Comparison of ENCODE assay signal across 8 cellular contexts in genomic region chr11:19739872-19740271, GRCh38. TPM values are rescaled to one million over a fixed set of nuclear protein-coding genes. Genes with fewer than 3 reads are reported as not detected.
DNase-seq lines count a peak whose midpoint lies in the region; FAIRE-seq and TF ChIP-seq lines count a peak whose summit lies in the region.

No MANE protein-coding gene starts in this region.

- H3K4me3 ChIP-seq in bronchial epithelial cell (ENCODE audit: low read depth, low read length), result no peak overlapping the region
- H3K4me3 ChIP-seq in transverse colon, result no peak overlapping the region

- TF ChIP-seq CTCF in bronchial epithelial cell (IDR thresholded peaks at IDR 0.05; ENCODE audit: insufficient read depth, low read length, severe bottlenecking), result no peak
- TF ChIP-seq CTCF in transverse colon (IDR thresholded peaks at IDR 0.05), result peak in 3 of 5 experiments; percentile 15 to 33 (median 30)

- in situ Hi-C loops in transverse colon (cut with MboI; ENCODE audit: low pct_ligation_motif_present in 1 of 4, low pct_unique_long_range_greater_than_20kb in 1 of 4, low sequenced_read_pairs in 3 of 4), result loop anchor here (5.0 to 25.0 kb wide), 4 partner anchors 173 to 428 kb away; no protein-coding TSS in a partner anchor

- FAIRE-seq in bronchial epithelial cell (lab: Jason Lieb, UNC), result peak; percentile 28

- DNase-seq in NCI-H2171 treated with DMSO at 0.1 percent for 48 hours (lab: John Stamatoyannopoulos, UW), result peak; percentile 10
- no peak for DNase-seq in NCI-H2171 (lab: John Stamatoyannopoulos, UW)
- no peak for DNase-seq in bronchial epithelial cell (ENCODE audit: low read depth)
- peak; percentile 38 for DNase-seq in left kidney (ENCODE audit: low read depth, low spot score)
- peak; percentile 22 for DNase-seq in transverse colon
- no peak for DNase-seq in UCSD-AML1 (lab: John Stamatoyannopoulos, UW; ENCODE audit: unreplicated experiment)
- DNase-seq in T-helper 2 cell treated with Interferon-gamma antibody and Interleukin-4, amounts not matched to agents 5 μg/mL and 100 μg/mL, for 36 hours (ENCODE audit: low spot score), result no peak
- no peak for DNase-seq in stimulated activated CD8-positive, alpha-beta memory T cell treated with anti-CD3 and anti-CD28 coated beads, Interleukin-4, amount 100 ng/mL, for 48 hours

- TF ChIP-seq POLR2A in transverse colon (IDR thresholded peaks at IDR 0.05), result no peak

- no peaks in the 10 kb centered on the region for H3K9me3 ChIP-seq in transverse colon

- H3K4me1 ChIP-seq in transverse colon, result peaks cover 0 to 14% (median 8%) of the 10 kb centered on the region in 4 donors

- no peaks in the 10 kb centered on the region for H3K27me3 ChIP-seq in bronchial epithelial cell (ENCODE audit: control insufficient read depth, insufficient read depth, low read length)
- H3K27me3 ChIP-seq in transverse colon, result no peaks in the 10 kb centered on the region

- H3K36me3 ChIP-seq in bronchial epithelial cell (ENCODE audit: control insufficient read depth, insufficient read depth, low read length), result no peaks in the 10 kb centered on the region
- no peaks in the 10 kb centered on the region for H3K36me3 ChIP-seq in transverse colon

- no peak overlapping the region for H3K27ac Mint-ChIP-seq in T-helper 2 cell treated with Interferon-gamma antibody and Interleukin-4, amounts not matched to agents 5 μg/mL and 100 μg/mL, for 36 hours

- H3K27me3 Mint-ChIP-seq in T-helper 2 cell treated with Interferon-gamma antibody and Interleukin-4, amounts not matched to agents 5 μg/mL and 100 μg/mL, for 36 hours (ENCODE audit: low read depth), result peaks cover 8% of the 10 kb centered on the region

- no peak overlapping the region for H3K4me3 Mint-ChIP-seq in T-helper 2 cell treated with Interferon-gamma antibody and Interleukin-4, amounts not matched to agents 5 μg/mL and 100 μg/mL, for 36 hours

- no peaks in the 10 kb centered on the region for H3K36me3 Mint-ChIP-seq in T-helper 2 cell treated with Interferon-gamma antibody and Interleukin-4, amounts not matched to agents 5 μg/mL and 100 μg/mL, for 36 hours (ENCODE audit: low read depth)

- TF ChIP-seq EP300 in transverse colon (IDR thresholded peaks at IDR 0.05; ENCODE audit: low read depth), result no peak

- no peaks in the 10 kb centered on the region for H3K9me3 Mint-ChIP-seq in T-helper 2 cell treated with Interferon-gamma antibody and Interleukin-4, amounts not matched to agents 5 μg/mL and 100 μg/mL, for 36 hours

- no peaks in the 10 kb centered on the region for H3K4me1 Mint-ChIP-seq in T-helper 2 cell treated with Interferon-gamma antibody and Interleukin-4, amounts not matched to agents 5 μg/mL and 100 μg/mL, for 36 hours (ENCODE audit: low read depth)

- peak overlapping the region; percentile 17 to 64 (median 54) for H3K27ac ChIP-seq in transverse colon

- 60 to 61% methylated on average over 3 to 4 of the region's 4 CpGs for WGBS in transverse colon (ENCODE audit: low coverage in 1 of 2), 2 donors

- intact Hi-C loops in transverse colon (cut with DNase I; ENCODE audit: low total_unique reads), result loop anchor here (2.0 to 10.0 kb wide), 2 partner anchors 155 to 181 kb away; no protein-coding TSS in a partner anchor

RNA-seq across cellular contexts. Expression of gene NAV2, which starts 27.2 kb away (rescaled TPM):
- total RNA-seq in bronchial epithelial cell (11.1 and 14.1 TPM in 2 replicates), transverse colon (10 to 100 TPM in 3 of 4 donors, 1 to 10 TPM in 1; 9.6 to 40.0 (median 23.1) TPM)

Comparison
In these comparisons a context has a peak if more than half of its experiments do, and no peak if none do; other contexts are left out.
1. DNase-seq: peak in NCI-H2171 treated with DMSO at 0.1 percent for 48 hours (single experiment), left kidney (single experiment) and transverse colon (single experiment); none in NCI-H2171 (single experiment), bronchial epithelial cell (single experiment), UCSD-AML1 (single experiment), T-helper 2 cell treated with Interferon-gamma antibody and Interleukin-4, amounts not matched to agents 5 μg/mL and 100 μg/mL, for 36 hours (single experiment) and stimulated activated CD8-positive, alpha-beta memory T cell treated with anti-CD3 and anti-CD28 coated beads, Interleukin-4, amount 100 ng/mL, for 48 hours (single experiment).